8 cellular contexts compared by ENCODE assay signal in the genomic region with DNA sequence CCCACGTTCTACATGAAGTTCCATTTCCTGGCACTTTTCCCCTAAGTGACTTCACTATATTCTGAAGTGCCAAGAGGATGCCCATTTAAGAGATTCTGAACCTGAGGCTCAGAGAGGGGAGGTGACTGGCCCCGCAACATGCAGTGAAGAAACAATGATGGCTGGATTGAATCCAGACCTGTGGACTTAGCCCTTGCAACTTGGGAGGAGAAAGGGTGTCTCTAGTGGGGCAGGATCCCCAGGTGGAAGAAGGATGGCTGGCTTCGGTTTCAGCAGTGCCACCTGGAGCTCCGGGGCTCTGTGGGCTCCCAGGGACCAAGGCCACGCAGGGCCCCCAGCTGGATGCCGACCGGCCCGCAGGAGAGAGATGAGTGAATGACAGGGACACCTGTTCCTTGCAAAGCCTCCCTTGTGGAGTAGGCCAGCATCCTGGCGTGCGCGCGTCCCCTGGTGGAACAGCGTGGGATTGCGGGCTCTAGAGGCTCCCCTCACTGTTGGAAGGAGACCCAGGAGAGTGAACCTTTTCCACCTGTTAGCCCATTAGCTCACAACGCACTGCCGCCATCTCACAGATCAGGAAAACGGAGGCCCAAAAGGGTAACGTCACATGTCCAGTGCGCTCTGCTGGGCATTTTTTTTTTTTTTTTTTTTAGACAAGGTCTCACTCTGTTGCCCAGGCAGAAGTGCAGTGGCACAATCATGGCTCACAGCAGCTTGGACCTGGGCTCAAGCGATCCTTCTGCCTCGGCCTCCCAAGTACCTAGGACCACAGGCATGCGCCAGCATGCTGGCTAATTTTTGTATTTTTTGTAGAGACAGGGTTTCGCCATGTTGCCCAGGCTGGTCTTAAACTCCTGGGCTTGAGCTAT.
DNase-seq lines count a peak whose midpoint lies in the region; ATAC-seq and TF ChIP-seq lines count a peak whose summit lies in the region.

No MANE protein-coding gene starts in this region.

- no peak overlapping the region for H3K27ac Mint-ChIP-seq in neural progenitor cell

- peaks cover 3% of the 10 kb centered on the region for H3K79me2 ChIP-seq in neural progenitor cell (ENCODE audit: low read depth)

- DNase-seq in CD1c-positive myeloid dendritic cell (ENCODE audit: extremely low spot score) = peak; percentile 57
- no peak for DNase-seq in HFF-Myc (ENCODE audit: extremely low read depth, low read depth)
- peak; percentile 35 for DNase-seq in NT2/D1 (ENCODE audit: low read depth, low spot score)
- DNase-seq in activated T-cell treated with anti-CD3 and anti-CD28 coated beads for 24 hours (ENCODE audit: low read depth) = peak; percentile 73
- DNase-seq in erythroblast (lab: John Stamatoyannopoulos, UW) = peak; percentile 46 to 69
- peak; percentile 75 for DNase-seq in neural progenitor cell (ENCODE audit: low spot score)
- peak in 1 of 2 donors; percentile 58 for DNase-seq in tibial artery

- H3K27me3 Mint-ChIP-seq in neural progenitor cell (ENCODE audit: insufficient read depth, low read depth) = peaks cover 2% of the 10 kb centered on the region

- no peak for ATAC-seq in HG03565 (IDR thresholded peaks at IDR 0.05; ENCODE audit: unreplicated experiment)

- H3K9me3 Mint-ChIP-seq in neural progenitor cell = no peaks in the 10 kb centered on the region

- H3K9ac ChIP-seq in NT2/D1 (ENCODE audit: insufficient read length, low read depth) (no peak overlapping the region), neural progenitor cell (no peak overlapping the region)

- peaks cover 1% of the 10 kb centered on the region for H3K4me1 ChIP-seq in NT2/D1 (ENCODE audit: insufficient read depth, insufficient read length)
- peaks cover 12% of the 10 kb centered on the region for H3K4me1 ChIP-seq in neural progenitor cell
- peaks cover 0 to 19% (median 2%) of the 10 kb centered on the region in 4 donors for H3K4me1 ChIP-seq in tibial artery

- peak; percentile 97 for TF ChIP-seq CTCF in HFF-Myc (IDR thresholded peaks at IDR 0.05; ENCODE audit: low read depth, low read length, missing control alignments)
- peak; percentile 80 for TF ChIP-seq CTCF in neural progenitor cell (IDR thresholded peaks at IDR 0.05)
- TF ChIP-seq CTCF in tibial artery (IDR thresholded peaks at IDR 0.05) = peak; percentile 81 to 91

- H3K9me3 ChIP-seq in NT2/D1 (ENCODE audit: insufficient read depth, low read length) = no peaks in the 10 kb centered on the region
- H3K9me3 ChIP-seq in neural progenitor cell (ENCODE audit: low read depth) = no peaks in the 10 kb centered on the region
- no peaks in the 10 kb centered on the region for H3K9me3 ChIP-seq in tibial artery

- H3K4me3 ChIP-seq in HFF-Myc (replicated peaks; ENCODE audit: low read depth, low read length) (no peak overlapping the region), NT2/D1 (ENCODE audit: insufficient read length, low read depth) (no peak overlapping the region), neural progenitor cell (no peak overlapping the region), tibial artery (no peak overlapping the region)

- H3K27me3 ChIP-seq in NT2/D1 (ENCODE audit: insufficient read depth, insufficient read length) (no peaks in the 10 kb centered on the region), neural progenitor cell (no peaks in the 10 kb centered on the region), tibial artery (no peaks in the 10 kb centered on the region)

- H4K20me1 ChIP-seq in neural progenitor cell (ENCODE audit: low read depth) = peaks cover 19% of the 10 kb centered on the region

- peaks cover 21% of the 10 kb centered on the region for H3K4me1 Mint-ChIP-seq in neural progenitor cell

- peaks cover 6% of the 10 kb centered on the region for H3K36me3 ChIP-seq in NT2/D1 (ENCODE audit: insufficient read depth, insufficient read length, low read length)
- H3K36me3 ChIP-seq in neural progenitor cell = no peaks in the 10 kb centered on the region
- H3K36me3 ChIP-seq in tibial artery = no peaks in the 10 kb centered on the region

- intact Hi-C loops in tibial artery (cut with DNase I; ENCODE audit: low total_unique reads) = no loop called here

- no peak overlapping the region for H3K4me2 ChIP-seq in neural progenitor cell

- H2AFZ ChIP-seq in neural progenitor cell (replicated peaks) = no peak overlapping the region

- no peaks in the 10 kb centered on the region for H3K36me3 Mint-ChIP-seq in neural progenitor cell

- no peak overlapping the region for H3K27ac ChIP-seq in neural progenitor cell
- H3K27ac ChIP-seq in tibial artery = no peak overlapping the region

- H3K4me3 Mint-ChIP-seq in neural progenitor cell = no peak overlapping the region

- no peak for TF ChIP-seq POLR2A in erythroblast (IDR thresholded peaks at IDR 0.05; ENCODE audit: low read length)

- peaks cover 3% of the 10 kb centered on the region for H3F3A ChIP-seq in neural progenitor cell (ENCODE audit: low read depth)
